ENCODE assay signal across 16 cellular contexts in genomic region chr10:60367431-60367830, GRCh38. TPM values are rescaled to one million over a fixed set of nuclear protein-coding genes. Genes with fewer than 3 reads are reported as not detected.
A peak's percentile ranks its signal among the peaks of the same experiment; 100 is the strongest.
DNase-seq lines count a peak whose midpoint lies in the region; ATAC-seq and TF ChIP-seq lines count a peak whose summit lies in the region.
"Had no signal": no experiment of that assay in that cellular context is flagged by ENCODE, and none has a peak within 500 bp of the region (broad histone marks: within the 10 kb centered on the region; RNA-seq: fewer than 3 reads in every experiment).

No MANE protein-coding gene starts in this region.

- no peaks in the 10 kb centered on the region for H3K27me3 Mint-ChIP-seq in brain
- H3K27me3 Mint-ChIP-seq in activated CD4-positive, alpha-beta T cell treated with anti-CD3 and anti-CD28 coated beads for 36 hours: no peaks in the 10 kb centered on the region

- no peaks in the 10 kb centered on the region for H3K4me1 ChIP-seq in stomach smooth muscle (ENCODE audit: control insufficient read depth, insufficient read depth, low read length)
- H3K4me1 ChIP-seq: left lung had no signal

- ATAC-seq in activated CD4-positive, alpha-beta T cell treated with anti-CD3 and anti-CD28 coated beads for 36 hours: no peak
- ATAC-seq: left lung had no signal

- peak overlapping the region; percentile 18 to 92 (median 80) for H3K27ac Mint-ChIP-seq in brain
- no peak overlapping the region for H3K27ac Mint-ChIP-seq in activated CD4-positive, alpha-beta T cell treated with anti-CD3 and anti-CD28 coated beads for 36 hours
- H3K27ac Mint-ChIP-seq: activated naive CD4-positive, alpha-beta T cell treated with anti-CD3 and anti-CD28 coated beads for 36 hours had no signal

- H3K4me3 Mint-ChIP-seq in brain: peak overlapping the region in 3 of 5 experiments; percentile 49 to 66 (median 63)
- H3K4me3 Mint-ChIP-seq in activated CD4-positive, alpha-beta T cell treated with anti-CD3 and anti-CD28 coated beads for 36 hours: no peak overlapping the region
- H3K4me3 Mint-ChIP-seq: activated naive CD4-positive, alpha-beta T cell treated with anti-CD3 and anti-CD28 coated beads for 36 hours had no signal

- H3K27me3 ChIP-seq in H7 (ENCODE audit: control insufficient read depth, insufficient read depth, low read length) (no peaks in the 10 kb centered on the region), stomach smooth muscle (ENCODE audit: control insufficient read depth in 1 of 2, insufficient read depth in 2 of 2, low read length in 2 of 2) (no peaks in the 10 kb centered on the region)
- H3K27me3 ChIP-seq: left lung, ovary had no signal

- peaks cover 0 to 2% (median 0%) of the 10 kb centered on the region in 5 experiments for H3K9me3 Mint-ChIP-seq in brain
- H3K9me3 Mint-ChIP-seq in activated CD4-positive, alpha-beta T cell treated with anti-CD3 and anti-CD28 coated beads for 36 hours (ENCODE audit: low read depth): no peaks in the 10 kb centered on the region
- H3K9me3 Mint-ChIP-seq: activated naive CD4-positive, alpha-beta T cell treated with anti-CD3 and anti-CD28 coated beads for 36 hours had no signal

- POLR2A ChIA-PET in activated CD4-positive, alpha-beta T cell treated with anti-CD3 and anti-CD28 coated beads for 36 hours (lab: Charles Lee): no interaction called here

- TF ChIP-seq CTCF in brain (conservative IDR thresholded peaks at IDR 0.05): no peak

- no peaks in the 10 kb centered on the region for H3K36me3 ChIP-seq in H7 (replicated peaks; ENCODE audit: control insufficient read depth, insufficient read depth, low read length)
- no peaks in the 10 kb centered on the region for H3K36me3 ChIP-seq in stomach smooth muscle (ENCODE audit: control insufficient read depth in 2 of 2, insufficient read depth in 2 of 2, low read length in 2 of 2)
- H3K36me3 ChIP-seq: left lung, ovary had no signal

- DNase-seq in H7 (peak; percentile 4), iPS-NIHi7 (ENCODE audit: extremely low spot score) (peak; percentile 20), NOMO-1 (lab: John Stamatoyannopoulos, UW; ENCODE audit: unreplicated experiment in 2 of 2) (no peak), SW480 (ENCODE audit: low spot score) (no peak), DMS53 (lab: John Stamatoyannopoulos, UW) (no peak)
- DNase-seq in activated CD4-positive, alpha-beta T cell treated with anti-CD3 and anti-CD28 coated beads for 36 hours: no peak
- DNase-seq: activated naive CD4-positive, alpha-beta T cell treated with anti-CD3 and anti-CD28 coated beads for 36 hours; AML-193; dermis blood vessel endothelial cell; left lung; NCI-H1436; ovary; stimulated activated CD4-positive, alpha-beta T cell treated with anti-CD3 and anti-CD28 coated beads, Interleukin-2, amount 100 ng/mL, for 48 hours had no signal

- CTCF ChIA-PET in activated CD4-positive, alpha-beta T cell treated with anti-CD3 and anti-CD28 coated beads for 36 hours (lab: Charles Lee): interaction anchor here (0.6 kb wide), 1 partner anchor 94 kb away, joined by 3 read pairs; no protein-coding TSS in a partner anchor

- H3K9ac ChIP-seq in stomach smooth muscle (ENCODE audit: low read length in 2 of 2): peak overlapping the region in 1 of 2 donors; percentile 31

- H3K9me3 ChIP-seq in stomach smooth muscle (ENCODE audit: control insufficient read depth in 2 of 2, low read length in 2 of 2): no peaks in the 10 kb centered on the region
- H3K9me3 ChIP-seq: left lung, ovary had no signal

- no peak overlapping the region for H3K4me3 ChIP-seq in H7 (ENCODE audit: insufficient read depth, low read depth, low read length)
- peak overlapping the region; percentile 23 to 52 for H3K4me3 ChIP-seq in stomach smooth muscle (ENCODE audit: low read length in 2 of 2)
- H3K4me3 ChIP-seq: left lung, ovary, skin epidermis had no signal

- intact Hi-C loops in activated CD4-positive, alpha-beta T cell treated with anti-CD3 and anti-CD28 coated beads for 36 hours (cut with DNase I, micrococcal nuclease): no loop called here

- H3K4me1 Mint-ChIP-seq in brain: peaks cover 54% of the 10 kb centered on the region
- no peaks in the 10 kb centered on the region for H3K4me1 Mint-ChIP-seq in activated CD4-positive, alpha-beta T cell treated with anti-CD3 and anti-CD28 coated beads for 36 hours

- no peaks in the 10 kb centered on the region for H3K36me3 Mint-ChIP-seq in brain
- H3K36me3 Mint-ChIP-seq in activated CD4-positive, alpha-beta T cell treated with anti-CD3 and anti-CD28 coated beads for 36 hours (ENCODE audit: low read depth): no peaks in the 10 kb centered on the region

- H3K27ac ChIP-seq in stomach smooth muscle (ENCODE audit: low read length): no peak overlapping the region
- H3K27ac ChIP-seq: left lung, ovary had no signal

RNA-seq across cellular contexts. Expression of gene ANK3, which starts 22.2 kb away (rescaled TPM):
- total RNA-seq in H7 (2014; rRNA removed; shearing (Covaris generic)): 21.7 and 38.6 TPM in 2 replicates
- polyA plus RNA-seq in brain (ENCODE audit: insufficient read depth, low read depth, low replicate concordance): 22.3 TPM
- 10 to 100 TPM; 24.0 to 25.2 TPM for total RNA-seq in activated CD4-positive, alpha-beta T cell treated with anti-CD3 and anti-CD28 coated beads for 36 hours

Comparison
In these comparisons a context has a peak if more than half of its experiments do, and no peak if none do; other contexts are left out.
1. DNase-seq: peak in H7 (single experiment) and iPS-NIHi7 (single experiment); none in NOMO-1 (0 of 2), SW480 (single experiment), activated CD4-positive, alpha-beta T cell treated with anti-CD3 and anti-CD28 coated beads for 36 hours (single experiment) and DMS53 (single experiment).